9 cellular contexts compared by ENCODE assay signal in genomic region chr2:74555610-74556103, GRCh38. TPM values are rescaled to one million over a fixed set of nuclear protein-coding genes. Genes with fewer than 3 reads are reported as not detected.
DNase-seq lines count a peak whose midpoint lies in the region; ATAC-seq lines count a peak whose summit lies in the region.
"Had no signal": no experiment of that assay in that cellular context is flagged by ENCODE, and none has a peak within 500 bp of the region (broad histone marks: within the 10 kb centered on the region; RNA-seq: fewer than 3 reads in every experiment).

No MANE protein-coding gene starts in this region.

- no peaks in the 10 kb centered on the region for H3K36me3 ChIP-seq in urinary bladder (ENCODE audit: insufficient read depth)

- H3K36me3 Mint-ChIP-seq in activated naive CD4-positive, alpha-beta T cell treated with anti-CD3 and anti-CD28 coated beads, Interleukin-2, amount 50 U/mL, for 24 hours: no peaks in the 10 kb centered on the region
- H3K36me3 Mint-ChIP-seq in activated naive CD4-positive, alpha-beta T cell treated with anti-CD3 and anti-CD28 coated beads, Interleukin-2, amount 50 U/mL, for 72 hours: no peaks in the 10 kb centered on the region

- peak overlapping the region; percentile 88 for H3K27ac Mint-ChIP-seq in activated naive CD4-positive, alpha-beta T cell treated with anti-CD3 and anti-CD28 coated beads, Interleukin-2, amount 50 U/mL, for 24 hours
- peak overlapping the region in 1 of 2 donors; percentile 83 for H3K27ac Mint-ChIP-seq in activated naive CD4-positive, alpha-beta T cell treated with anti-CD3 and anti-CD28 coated beads, Interleukin-2, amount 50 U/mL, for 72 hours

- peaks cover 9% of the 10 kb centered on the region for H3K27me3 Mint-ChIP-seq in activated naive CD4-positive, alpha-beta T cell treated with anti-CD3 and anti-CD28 coated beads, Interleukin-2, amount 50 U/mL, for 24 hours

- H3K4me3 Mint-ChIP-seq in activated naive CD4-positive, alpha-beta T cell treated with anti-CD3 and anti-CD28 coated beads, Interleukin-2, amount 50 U/mL, for 24 hours: peak overlapping the region; percentile 95

- H3K4me1 ChIP-seq in urinary bladder (ENCODE audit: insufficient read depth): no peaks in the 10 kb centered on the region

- no peak for DNase-seq in activated naive CD4-positive, alpha-beta T cell treated with anti-CD3 and anti-CD28 coated beads, Interleukin-2, amount 50 U/mL, for 72 hours (ENCODE audit: low spot score in 2 of 2)
- DNase-seq in caudate nucleus (lab: John Stamatoyannopoulos, UW): peak in 1 of 61 donors; percentile 11
- DNase-seq in midbrain (lab: John Stamatoyannopoulos, UW): peak; percentile 7
- no peak for DNase-seq in NCI-H446 treated with DMSO at 0.1 percent for 48 hours (lab: John Stamatoyannopoulos, UW)
- DNase-seq in NCI-H1105 (lab: John Stamatoyannopoulos, UW): no peak
- no peak for DNase-seq in stimulated activated naive CD4-positive, alpha-beta T cell (lab: John Stamatoyannopoulos, UW)

- H3K4me3 ChIP-seq in urinary bladder (ENCODE audit: low read depth, low read length): peak overlapping the region; percentile 64

- peaks cover 9% of the 10 kb centered on the region for H3K4me1 Mint-ChIP-seq in activated naive CD4-positive, alpha-beta T cell treated with anti-CD3 and anti-CD28 coated beads, Interleukin-2, amount 50 U/mL, for 24 hours

- H3K9me3 Mint-ChIP-seq in activated naive CD4-positive, alpha-beta T cell treated with anti-CD3 and anti-CD28 coated beads, Interleukin-2, amount 50 U/mL, for 24 hours: no peaks in the 10 kb centered on the region
- H3K9me3 Mint-ChIP-seq in activated naive CD4-positive, alpha-beta T cell treated with anti-CD3 and anti-CD28 coated beads, Interleukin-2, amount 50 U/mL, for 72 hours: no peaks in the 10 kb centered on the region

- WGBS in urinary bladder: 73% methylated on average over 17 of the region's 17 CpGs

- H3K27ac ChIP-seq in caudate nucleus (ENCODE audit: low read depth, low read length): peak overlapping the region; percentile 36
- no peak overlapping the region for H3K27ac ChIP-seq in urinary bladder (ENCODE audit: low read depth)

- no peak for ATAC-seq in activated naive CD4-positive, alpha-beta T cell treated with anti-CD3 and anti-CD28 coated beads, Interleukin-2, amount 50 U/mL, for 72 hours

RNA-seq across cellular contexts. Expression of gene DOK1, which starts 1.1 kb away (rescaled TPM):
- 10 to 100 TPM; 23.6 to 25.6 TPM for total RNA-seq in activated naive CD4-positive, alpha-beta T cell treated with anti-CD3 and anti-CD28 coated beads, Interleukin-2, amount 50 U/mL, for 72 hours
- 6.0 TPM for total RNA-seq in urinary bladder
- polyA plus RNA-seq in urinary bladder: 18.7 TPM

RNA-seq across cellular contexts. Expression of gene LOXL3, which starts 1.9 kb away (rescaled TPM):
- total RNA-seq in activated naive CD4-positive, alpha-beta T cell treated with anti-CD3 and anti-CD28 coated beads, Interleukin-2, amount 50 U/mL, for 72 hours: 1 to 10 TPM in 1 of 2 donors, under 1 TPM in 1; 0.20 to 1.5 TPM
- total RNA-seq in urinary bladder: 14.6 TPM
- polyA plus RNA-seq in urinary bladder: 8.6 TPM

RNA-seq across cellular contexts. Expression of gene HTRA2, which starts 25.9 kb away (rescaled TPM):
- total RNA-seq in activated naive CD4-positive, alpha-beta T cell treated with anti-CD3 and anti-CD28 coated beads, Interleukin-2, amount 50 U/mL, for 72 hours: 10 to 100 TPM; 57.5 to 84.4 TPM
- total RNA-seq in urinary bladder: 25.1 TPM
- polyA plus RNA-seq in urinary bladder: 37.3 TPM

RNA-seq across cellular contexts. Expression of gene AUP1, which starts 26.2 kb away (rescaled TPM):
- 10 to 100 TPM; 42.3 to 97.1 TPM for total RNA-seq in activated naive CD4-positive, alpha-beta T cell treated with anti-CD3 and anti-CD28 coated beads, Interleukin-2, amount 50 U/mL, for 72 hours
- 57.7 TPM for total RNA-seq in urinary bladder
- 112 TPM for polyA plus RNA-seq in urinary bladder

RNA-seq across cellular contexts. Expression of gene DQX1, which starts 29.6 kb away (rescaled TPM):
- total RNA-seq in activated naive CD4-positive, alpha-beta T cell treated with anti-CD3 and anti-CD28 coated beads, Interleukin-2, amount 50 U/mL, for 72 hours: 1 to 10 TPM in 1 of 2 donors, under 1 TPM in 1; 0.29 to 2.3 TPM
- 0.37 TPM for total RNA-seq in urinary bladder
- polyA plus RNA-seq in urinary bladder: 0.27 TPM
- total RNA-seq: subcutaneous adipose tissue had no signal
